Comparison of ENCODE assay signal across 8 cellular contexts in genomic region chr12:49201595-49202295, GRCh38. TPM values are rescaled to one million over a fixed set of nuclear protein-coding genes. Genes with fewer than 3 reads are reported as not detected.
DNase-seq lines count a peak whose midpoint lies in the region; ATAC-seq and TF ChIP-seq lines count a peak whose summit lies in the region.

No MANE protein-coding gene starts in this region.

- H3K4me1 ChIP-seq in DND-41 (ENCODE audit: insufficient read depth, low read length) (peaks cover 16% of the 10 kb centered on the region), hepatocyte (ENCODE audit: insufficient read depth) (peaks cover 18% of the 10 kb centered on the region), spleen (peaks cover 13 to 43% (median 24%) of the 10 kb centered on the region in 6 donors)

- H3K4me3 ChIP-seq in DND-41 (ENCODE audit: low read depth in 1 of 2, low read length in 2 of 2), result 0 out of 4 replicates have a peak overlapping the region, but pooled peaks of 1 of the 2 experiments have one; percentile 4
- H3K4me3 ChIP-seq in hepatocyte, result no peak overlapping the region
- no peak overlapping the region for H3K4me3 ChIP-seq in spleen

- ATAC-seq in DND-41 (ENCODE audit: insufficient read depth, low read depth), result no peak
- peak; percentile 20 for ATAC-seq in activated naive CD8-positive, alpha-beta T cell treated with anti-CD3 and anti-CD28 coated beads, Interleukin-2, amount 50 U/mL, for 24 hours
- ATAC-seq in HG03342 (IDR thresholded peaks at IDR 0.05; ENCODE audit: unreplicated experiment), result no peak
- ATAC-seq in HG02870 (IDR thresholded peaks at IDR 0.05; ENCODE audit: unreplicated experiment), result no peak

- TF ChIP-seq CTCF in DND-41 (IDR thresholded peaks at IDR 0.05; ENCODE audit: borderline replicate concordance, extremely low read depth, low read length, poor library complexity, severe bottlenecking), result no peak
- TF ChIP-seq CTCF in hepatocyte (IDR thresholded peaks at IDR 0.05; ENCODE audit: poor library complexity), result no peak
- TF ChIP-seq CTCF in spleen (IDR thresholded peaks at IDR 0.05 in 8 of 11, conservative IDR thresholded peaks at IDR 0.05 in 3 of 11), result no peak

- intact Hi-C loops in spleen (cut with DNase I; ENCODE audit: low total_unique reads), result no loop called here

- peaks cover 15% of the 10 kb centered on the region for H3K4me1 Mint-ChIP-seq in activated naive CD8-positive, alpha-beta T cell treated with anti-CD3 and anti-CD28 coated beads, Interleukin-2, amount 50 U/mL, for 24 hours

- no peaks in the 10 kb centered on the region for H3K9me3 Mint-ChIP-seq in activated naive CD8-positive, alpha-beta T cell treated with anti-CD3 and anti-CD28 coated beads, Interleukin-2, amount 50 U/mL, for 24 hours

- H3K27me3 ChIP-seq in DND-41 (ENCODE audit: insufficient read depth, low read length, poor library complexity), result no peaks in the 10 kb centered on the region
- no peaks in the 10 kb centered on the region for H3K27me3 ChIP-seq in hepatocyte
- H3K27me3 ChIP-seq in spleen (replicated peaks in 1 of 7), result no peaks in the 10 kb centered on the region

- H3K79me2 ChIP-seq in DND-41 (ENCODE audit: insufficient read depth, low read length), result no peaks in the 10 kb centered on the region
- no peaks in the 10 kb centered on the region for H3K79me2 ChIP-seq in hepatocyte

- 58% methylated on average over 4 of the region's 4 CpGs for WGBS in hepatocyte (ENCODE audit: low lambda C conversion rate, missing lambda C conversion rate)
- WGBS in spleen, 5 donors, result 46 to 58% (median 51%) methylated on average over 4 of the region's 4 CpGs

- H3K36me3 Mint-ChIP-seq in activated naive CD8-positive, alpha-beta T cell treated with anti-CD3 and anti-CD28 coated beads, Interleukin-2, amount 50 U/mL, for 24 hours (ENCODE audit: low read depth), result no peaks in the 10 kb centered on the region

- peak overlapping the region; percentile 65 for H3K4me3 Mint-ChIP-seq in activated naive CD8-positive, alpha-beta T cell treated with anti-CD3 and anti-CD28 coated beads, Interleukin-2, amount 50 U/mL, for 24 hours

- H3K4me2 ChIP-seq in DND-41 (ENCODE audit: insufficient read depth, low read length) (peak overlapping the region; percentile 21; the same call in 1 of the 2 replicates), hepatocyte (peak overlapping the region; percentile 27)

- no peak overlapping the region for H3K27ac ChIP-seq in DND-41 (ENCODE audit: low read length)
- H3K27ac ChIP-seq in hepatocyte, result peak overlapping the region; percentile 90
- peak overlapping the region in 6 of 8 donors; percentile 7 to 71 (median 46) for H3K27ac ChIP-seq in spleen

- no peaks in the 10 kb centered on the region for H3K36me3 ChIP-seq in DND-41 (ENCODE audit: insufficient read depth, low read length)
- H3K36me3 ChIP-seq in hepatocyte (replicated peaks; ENCODE audit: insufficient read depth, low read depth), result no peaks in the 10 kb centered on the region
- no peaks in the 10 kb centered on the region for H3K36me3 ChIP-seq in spleen

- H4K20me1 ChIP-seq in DND-41 (ENCODE audit: insufficient read depth, low read length) (no peaks in the 10 kb centered on the region), hepatocyte (ENCODE audit: insufficient read depth, poor library complexity, severe bottlenecking) (no peaks in the 10 kb centered on the region)

- H3K9ac ChIP-seq in DND-41 (ENCODE audit: low read depth, low read length), result no peak overlapping the region

- DNase-seq in DND-41, result no peak
- peak; percentile 91 for DNase-seq in NCI-H146 (lab: John Stamatoyannopoulos, UW)
- DNase-seq in activated naive CD8-positive, alpha-beta T cell treated with anti-CD3 and anti-CD28 coated beads, Interleukin-2, amount 50 U/mL, for 24 hours, result no peak
- DNase-seq in hepatocyte (ENCODE audit: low spot score), result peak; percentile 49
- no peak for DNase-seq in spleen
- no peak for DNase-seq in activated gamma-delta T cell (lab: John Stamatoyannopoulos, UW)

- peak overlapping the region; percentile 87 for H3K27ac Mint-ChIP-seq in activated naive CD8-positive, alpha-beta T cell treated with anti-CD3 and anti-CD28 coated beads, Interleukin-2, amount 50 U/mL, for 24 hours

- no peaks in the 10 kb centered on the region for H3K9me3 ChIP-seq in DND-41 (ENCODE audit: insufficient read depth, low read length, severe bottlenecking)
- no peaks in the 10 kb centered on the region for H3K9me3 ChIP-seq in hepatocyte (ENCODE audit: low read depth)
- no peaks in the 10 kb centered on the region for H3K9me3 ChIP-seq in spleen

- H3K27me3 Mint-ChIP-seq in activated naive CD8-positive, alpha-beta T cell treated with anti-CD3 and anti-CD28 coated beads, Interleukin-2, amount 50 U/mL, for 24 hours, result peaks cover 2% of the 10 kb centered on the region

- no peak for TF ChIP-seq POLR2A in spleen (IDR thresholded peaks at IDR 0.05)

- no peaks in the 10 kb centered on the region for H3K9me2 ChIP-seq in hepatocyte (replicated peaks; ENCODE audit: insufficient read depth)

- H2AFZ ChIP-seq in DND-41 (ENCODE audit: low read depth, low read length) (peak overlapping the region; percentile 57), hepatocyte (no peak overlapping the region)

RNA-seq across cellular contexts. Expression of gene TUBA1A, which starts 12.9 kb away (rescaled TPM):
- 358 and 379 TPM in 2 replicates for total RNA-seq in hepatocyte
- polyA plus RNA-seq in hepatocyte, result 333 and 338 TPM in 2 replicates
- total RNA-seq in spleen, result 100 to 1,000 TPM in 2 of 7 donors, 10 to 100 TPM in 5; 47.2 to 120 (median 71.7) TPM
- 10 to 100 TPM; 52.0 to 68.5 (median 66.4) TPM for polyA plus RNA-seq in spleen

Comparison
In these comparisons a context has a peak if more than half of its experiments do, and no peak if none do; other contexts are left out.
1. DNase-seq: peak in NCI-H146 (single experiment) and hepatocyte (single experiment); none in DND-41 (single experiment), activated naive CD8-positive, alpha-beta T cell treated with anti-CD3 and anti-CD28 coated beads, Interleukin-2, amount 50 U/mL, for 24 hours (single experiment), spleen (single experiment) and activated gamma-delta T cell (single experiment).